20 cellular contexts compared by ENCODE assay signal in the genomic region with DNA sequence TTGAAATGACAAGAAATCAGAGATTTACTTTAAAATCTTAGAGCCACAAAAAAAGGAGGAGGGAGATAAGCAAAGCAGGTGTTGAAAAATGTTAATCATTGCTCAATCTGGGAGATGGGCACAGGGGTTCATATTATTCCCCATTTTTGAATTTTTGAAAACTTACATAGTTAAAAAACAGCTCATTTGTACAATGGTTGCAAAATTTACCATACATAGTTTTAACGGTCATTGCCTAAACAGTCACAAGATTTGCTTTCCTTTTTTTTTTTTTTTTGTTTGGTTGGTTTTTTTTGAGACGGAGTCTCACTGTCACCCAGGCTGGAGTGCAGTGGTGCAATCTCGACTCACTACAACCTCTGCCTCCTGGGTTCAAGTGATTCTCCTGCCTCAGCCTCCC. TPM values are rescaled to one million over a fixed set of nuclear protein-coding genes. Genes with fewer than 3 reads are reported as not detected.
"Had no signal": no experiment of that assay in that cellular context is flagged by ENCODE, and none has a peak within 500 bp of the region (broad histone marks: within the 10 kb centered on the region; RNA-seq: fewer than 3 reads in every experiment).

No MANE protein-coding gene starts in this region.

- H3K27ac ChIP-seq: adrenal gland, gastrocnemius medialis, sigmoid colon, thoracic aorta, upper lobe of right lung had no signal

- H3K27ac Mint-ChIP-seq: activated CD8-positive, alpha-beta T cell treated with anti-CD3 and anti-CD28 coated beads for 36 hours; activated naive CD4-positive, alpha-beta T cell treated with anti-CD3 and anti-CD28 coated beads for 36 hours; activated T-helper 2 cell treated with anti-CD3 and anti-CD28 coated beads, Interferon-gamma antibody, Interleukin-2, Interleukin-4, amounts not matched to agents 10 μg/mL and 5 μg/mL and 100 μg/mL, durations not matched to agents 14 hours and 24 hours and 36 hours; mesothelial cell of epicardium; natural killer cell treated with Interleukin-12 subunit alpha and Interleukin-12 subunit beta and Interleukin-15 and Interleukin-18, amount 100 ng/mL, for 72 hours; stimulated activated memory B cell treated with anti-CD40 and anti-IgM and Interleukin-4, amounts not matched to agents 10 μg/mL and 1 μg/mL and 100 μg/mL, for 72 hours had no signal

- H3K27me3 ChIP-seq: adrenal gland, gastrocnemius medialis, sigmoid colon, upper lobe of right lung had no signal

- DNase-seq: activated CD4-positive, alpha-beta T cell treated with anti-CD3 and anti-CD28 coated beads for 48 hours; activated CD4-positive, CD25-positive, alpha-beta regulatory T cell; activated CD8-positive, alpha-beta T cell treated with anti-CD3 and anti-CD28 coated beads for 36 hours; activated naive CD4-positive, alpha-beta T cell treated with anti-CD3 and anti-CD28 coated beads for 36 hours; activated T-cell treated with anti-CD3 and anti-CD28 coated beads, Interleukin-2, amount 50 U/mL, for 1 hour; adrenal gland; caudate nucleus; gastrocnemius medialis; head of caudate nucleus; posterior cingulate gyrus; sigmoid colon; stimulated activated CD4-positive, alpha-beta T cell treated with anti-CD3 and anti-CD28 coated beads, Interleukin-4, amount 100 ng/mL, for 24 hours; upper lobe of right lung had no signal

- H3K4me3 Mint-ChIP-seq: activated naive CD4-positive, alpha-beta T cell treated with anti-CD3 and anti-CD28 coated beads for 36 hours; mesothelial cell of epicardium; stimulated activated memory B cell treated with anti-CD40 and anti-IgM and Interleukin-4, amounts not matched to agents 10 μg/mL and 1 μg/mL and 100 μg/mL, for 72 hours had no signal

- H3K9me3 ChIP-seq: adrenal gland, gastrocnemius medialis, sigmoid colon, thoracic aorta, upper lobe of right lung had no signal

- H3K27me3 Mint-ChIP-seq: activated CD8-positive, alpha-beta T cell treated with anti-CD3 and anti-CD28 coated beads for 36 hours; natural killer cell treated with Interleukin-12 subunit alpha and Interleukin-12 subunit beta and Interleukin-15 and Interleukin-18, amount 100 ng/mL, for 72 hours; stimulated activated memory B cell treated with anti-CD40 and anti-IgM and Interleukin-4, amounts not matched to agents 10 μg/mL and 1 μg/mL and 100 μg/mL, for 72 hours had no signal

- H3K9me3 Mint-ChIP-seq: activated CD8-positive, alpha-beta T cell treated with anti-CD3 and anti-CD28 coated beads for 36 hours; activated naive CD4-positive, alpha-beta T cell treated with anti-CD3 and anti-CD28 coated beads for 36 hours; activated T-helper 2 cell treated with anti-CD3 and anti-CD28 coated beads, Interferon-gamma antibody, Interleukin-2, Interleukin-4, amounts not matched to agents 10 μg/mL and 5 μg/mL and 100 μg/mL, durations not matched to agents 14 hours and 24 hours and 36 hours; mesothelial cell of epicardium; natural killer cell treated with Interleukin-12 subunit alpha and Interleukin-12 subunit beta and Interleukin-15 and Interleukin-18, amount 100 ng/mL, for 72 hours; stimulated activated memory B cell treated with anti-CD40 and anti-IgM and Interleukin-4, amounts not matched to agents 10 μg/mL and 1 μg/mL and 100 μg/mL, for 72 hours had no signal

- H3K36me3 Mint-ChIP-seq: mesothelial cell of epicardium; natural killer cell treated with Interleukin-12 subunit alpha and Interleukin-12 subunit beta and Interleukin-15 and Interleukin-18, amount 100 ng/mL, for 72 hours had no signal

- H3K36me3 ChIP-seq: adrenal gland, gastrocnemius medialis, sigmoid colon, thoracic aorta, upper lobe of right lung had no signal

- H3K4me3 ChIP-seq: adrenal gland, gastrocnemius medialis, sigmoid colon, thoracic aorta, upper lobe of right lung had no signal

- ATAC-seq: activated CD8-positive, alpha-beta T cell treated with anti-CD3 and anti-CD28 coated beads for 36 hours; gastrocnemius medialis; left lobe of liver; natural killer cell treated with Interleukin-12 subunit alpha and Interleukin-12 subunit beta and Interleukin-15 and Interleukin-18, amount 100 ng/mL, for 72 hours; stimulated activated memory B cell treated with anti-CD40 and anti-IgM and Interleukin-4, amounts not matched to agents 10 μg/mL and 1 μg/mL and 100 μg/mL, for 72 hours; upper lobe of right lung had no signal

RNA-seq across cellular contexts. Expression of gene TMEM121B, which starts 33.8 kb away (rescaled TPM):
- polyA plus RNA-seq: keratinocyte had no signal
